2 cellular contexts compared by ENCODE assay signal in genomic region chr7:98369726-98370125, GRCh38.
TF ChIP-seq lines count a peak whose summit lies in the region.

No MANE protein-coding gene starts in this region.

TF ChIP-seq in HCT116, 20 proteins besides CTCF, POLR2A, EP300 and RAD21:
- TF ChIP-seq CBX3 (IDR thresholded peaks at IDR 0.05; ENCODE audit: low read depth) (peak; percentile 29; the same call in 1 of the 2 replicates), ZFX (IDR thresholded peaks at IDR 0.05) (no peak), ATF3 (IDR thresholded peaks at IDR 0.05) (no peak), SRF (IDR thresholded peaks at IDR 0.05; ENCODE audit: low read depth) (no peak; the same call in 1 of the 2 replicates), FOSL1 (IDR thresholded peaks at IDR 0.05; ENCODE audit: low read depth) (peak; percentile 68), JUND (IDR thresholded peaks at IDR 0.05) (peak; percentile 75), ZNF274 (IDR thresholded peaks at IDR 0.05; ENCODE audit: low read depth, low read length) (no peak), SP1 (IDR thresholded peaks at IDR 0.05; ENCODE audit: low read depth) (peak; percentile 70), MAX (IDR thresholded peaks at IDR 0.05) (0 out of 2 replicates have a peak, but pooled peaks have one; percentile 37), ELF1 (IDR thresholded peaks at IDR 0.05; ENCODE audit: borderline replicate concordance, low read depth) (no peak), CEBPB (IDR thresholded peaks at IDR 0.05; ENCODE audit: low read depth) (peak; percentile 60), POLR2AphosphoS5 (IDR thresholded peaks at IDR 0.05; ENCODE audit: low read depth, low read length) (no peak)

TF ChIP-seq in endothelial cell of umbilical vein, 7 proteins besides CTCF, POLR2A, EP300 and RAD21:
- TF ChIP-seq MYC (IDR thresholded peaks at IDR 0.05; ENCODE audit: low read depth, low read length), result no peak
- TF ChIP-seq POLR2AphosphoS5 (IDR thresholded peaks at IDR 0.05; ENCODE audit: insufficient read depth, low read depth, low read length), result no peak
- no peak for TF ChIP-seq FOS (IDR thresholded peaks at IDR 0.05; ENCODE audit: borderline replicate concordance, insufficient read depth, low read length)
- no peak for TF ChIP-seq EZH2 (IDR thresholded peaks at IDR 0.05; ENCODE audit: borderline replicate concordance, low read depth, low read length, severe bottlenecking)
- no peak for TF ChIP-seq MAX (IDR thresholded peaks at IDR 0.05; ENCODE audit: insufficient read depth, insufficient read length)
- TF ChIP-seq JUN (IDR thresholded peaks at IDR 0.05; ENCODE audit: borderline replicate concordance, insufficient read depth, insufficient read length, low read depth), result no peak
- TF ChIP-seq GATA2 (IDR thresholded peaks at IDR 0.05; ENCODE audit: insufficient read depth, insufficient read length, low read depth, low read length), result no peak
